ENCODE assay signal across 13 cellular contexts in the genomic region with DNA sequence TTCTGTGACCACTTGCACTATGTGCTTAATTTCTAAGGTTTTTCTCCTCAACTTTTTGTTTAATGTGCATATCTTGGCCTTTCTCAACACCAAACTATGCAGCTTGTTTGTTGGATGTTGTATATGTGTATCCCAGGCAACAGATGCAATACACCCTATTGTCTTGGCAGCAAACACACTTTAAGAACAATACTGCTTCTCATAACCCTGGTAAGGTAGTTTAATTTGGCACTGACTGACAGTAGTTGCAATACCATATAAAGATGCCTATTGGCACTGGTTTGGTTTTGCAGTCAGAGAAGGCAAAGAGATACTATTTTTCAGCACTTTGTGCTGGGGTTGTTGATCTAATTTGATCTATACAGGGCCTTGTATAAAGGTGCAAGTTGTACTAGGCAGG.
A peak's percentile ranks its signal among the peaks of the same experiment; 100 is the strongest.
DNase-seq lines count a peak whose midpoint lies in the region; ATAC-seq and TF ChIP-seq lines count a peak whose summit lies in the region.
"Had no signal": no experiment of that assay in that cellular context is flagged by ENCODE, and none has a peak within 500 bp of the region (broad histone marks: within the 10 kb centered on the region; RNA-seq: fewer than 3 reads in every experiment).

No MANE protein-coding gene starts in this region.

- peaks cover 0 to 19% (median 0%) of the 10 kb centered on the region in 4 donors for H3K4me1 ChIP-seq in transverse colon
- H3K4me1 ChIP-seq: BE2C had no signal

- no peaks in the 10 kb centered on the region for H3K36me3 ChIP-seq in transverse colon
- H3K36me3 ChIP-seq: BE2C had no signal

- no peak for ATAC-seq in HG02678 (IDR thresholded peaks at IDR 0.05; ENCODE audit: unreplicated experiment)

- H3K27me3 ChIP-seq in transverse colon = no peaks in the 10 kb centered on the region
- H3K27me3 ChIP-seq: BE2C had no signal

- intact Hi-C loops in transverse colon (cut with DNase I; ENCODE audit: low total_unique reads) = no loop called here

- TF ChIP-seq EP300 in Ishikawa (IDR thresholded peaks at IDR 0.05; ENCODE audit: borderline replicate concordance) = no peak
- no peak for TF ChIP-seq EP300 in transverse colon (IDR thresholded peaks at IDR 0.05; ENCODE audit: low read depth)

- TF ChIP-seq RAD21 in Ishikawa (IDR thresholded peaks at IDR 0.05; ENCODE audit: low read depth) = no peak

- no peaks in the 10 kb centered on the region for H3K4me1 Mint-ChIP-seq in activated naive CD8-positive, alpha-beta T cell treated with anti-CD3 and anti-CD28 coated beads for 36 hours

- no peaks in the 10 kb centered on the region for H3K9me3 Mint-ChIP-seq in activated naive CD8-positive, alpha-beta T cell treated with anti-CD3 and anti-CD28 coated beads for 36 hours
- H3K9me3 Mint-ChIP-seq: stimulated activated naive CD8-positive, alpha-beta T cell treated with anti-CD3 and anti-CD28 coated beads, Interleukin-15, Interleukin-2, amounts not matched to agents 100 ng/mL and 50 ng/mL, for 24 hours had no signal

- H3K27ac ChIP-seq in VCaP = peak overlapping the region; percentile 88
- no peak overlapping the region for H3K27ac ChIP-seq in transverse colon

- no peaks in the 10 kb centered on the region for H3K27me3 Mint-ChIP-seq in activated naive CD8-positive, alpha-beta T cell treated with anti-CD3 and anti-CD28 coated beads for 36 hours
- H3K27me3 Mint-ChIP-seq: activated naive CD8-positive, alpha-beta T cell; stimulated activated naive CD8-positive, alpha-beta T cell treated with anti-CD3 and anti-CD28 coated beads, Interleukin-15, Interleukin-2, amounts not matched to agents 100 ng/mL and 50 ng/mL, for 24 hours had no signal

- no peaks in the 10 kb centered on the region for H3K36me3 Mint-ChIP-seq in activated naive CD8-positive, alpha-beta T cell treated with anti-CD3 and anti-CD28 coated beads for 36 hours
- H3K36me3 Mint-ChIP-seq: activated naive CD8-positive, alpha-beta T cell had no signal

- no peak overlapping the region for H3K27ac Mint-ChIP-seq in activated naive CD8-positive, alpha-beta T cell treated with anti-CD3 and anti-CD28 coated beads for 36 hours
- H3K27ac Mint-ChIP-seq: activated naive CD8-positive, alpha-beta T cell; stimulated activated naive CD8-positive, alpha-beta T cell treated with anti-CD3 and anti-CD28 coated beads, Interleukin-15, Interleukin-2, amounts not matched to agents 100 ng/mL and 50 ng/mL, for 24 hours had no signal

- no peak overlapping the region for H3K4me3 Mint-ChIP-seq in activated naive CD8-positive, alpha-beta T cell treated with anti-CD3 and anti-CD28 coated beads for 36 hours
- H3K4me3 Mint-ChIP-seq: activated naive CD8-positive, alpha-beta T cell; stimulated activated naive CD8-positive, alpha-beta T cell treated with anti-CD3 and anti-CD28 coated beads, Interleukin-15, Interleukin-2, amounts not matched to agents 100 ng/mL and 50 ng/mL, for 24 hours had no signal

- no peak for TF ChIP-seq POLR2A in transverse colon (IDR thresholded peaks at IDR 0.05)

- H3K9me3 ChIP-seq in transverse colon = no peaks in the 10 kb centered on the region
- H3K9me3 ChIP-seq: BE2C had no signal

- TF ChIP-seq CTCF in VCaP (conservative IDR thresholded peaks at IDR 0.05) (no peak), transverse colon (IDR thresholded peaks at IDR 0.05) (no peak)

- in situ Hi-C loops in transverse colon (cut with MboI; ENCODE audit: low pct_ligation_motif_present in 1 of 4, low pct_unique_long_range_greater_than_20kb in 1 of 4, low sequenced_read_pairs in 3 of 4) = no loop called here

- no peak overlapping the region for H3K4me3 ChIP-seq in transverse colon

- DNase-seq in AG08395 (ENCODE audit: low spot score) (peak; percentile 13), fibroblast of peridontal ligament (ENCODE audit: extremely low read depth) (peak; percentile 52), transverse colon (no peak)
- DNase-seq in activated naive CD4-positive, alpha-beta T cell treated with Interleukin-2 at 50 U/mL for 16 hours = no peak
- no peak for DNase-seq in activated naive CD8-positive, alpha-beta T cell treated with anti-CD3 and anti-CD28 coated beads for 36 hours
- DNase-seq: BE2C, GOT3, NCI-H524 had no signal

TF ChIP-seq in Ishikawa, 13 proteins besides CTCF, POLR2A, EP300 and RAD21:
- TF ChIP-seq CEBPB (IDR thresholded peaks at IDR 0.05) (no peak), NFIC (IDR thresholded peaks at IDR 0.05) (peak; percentile 29; the same call in 1 of the 2 replicates)
- TF ChIP-seq, protein P1, sequence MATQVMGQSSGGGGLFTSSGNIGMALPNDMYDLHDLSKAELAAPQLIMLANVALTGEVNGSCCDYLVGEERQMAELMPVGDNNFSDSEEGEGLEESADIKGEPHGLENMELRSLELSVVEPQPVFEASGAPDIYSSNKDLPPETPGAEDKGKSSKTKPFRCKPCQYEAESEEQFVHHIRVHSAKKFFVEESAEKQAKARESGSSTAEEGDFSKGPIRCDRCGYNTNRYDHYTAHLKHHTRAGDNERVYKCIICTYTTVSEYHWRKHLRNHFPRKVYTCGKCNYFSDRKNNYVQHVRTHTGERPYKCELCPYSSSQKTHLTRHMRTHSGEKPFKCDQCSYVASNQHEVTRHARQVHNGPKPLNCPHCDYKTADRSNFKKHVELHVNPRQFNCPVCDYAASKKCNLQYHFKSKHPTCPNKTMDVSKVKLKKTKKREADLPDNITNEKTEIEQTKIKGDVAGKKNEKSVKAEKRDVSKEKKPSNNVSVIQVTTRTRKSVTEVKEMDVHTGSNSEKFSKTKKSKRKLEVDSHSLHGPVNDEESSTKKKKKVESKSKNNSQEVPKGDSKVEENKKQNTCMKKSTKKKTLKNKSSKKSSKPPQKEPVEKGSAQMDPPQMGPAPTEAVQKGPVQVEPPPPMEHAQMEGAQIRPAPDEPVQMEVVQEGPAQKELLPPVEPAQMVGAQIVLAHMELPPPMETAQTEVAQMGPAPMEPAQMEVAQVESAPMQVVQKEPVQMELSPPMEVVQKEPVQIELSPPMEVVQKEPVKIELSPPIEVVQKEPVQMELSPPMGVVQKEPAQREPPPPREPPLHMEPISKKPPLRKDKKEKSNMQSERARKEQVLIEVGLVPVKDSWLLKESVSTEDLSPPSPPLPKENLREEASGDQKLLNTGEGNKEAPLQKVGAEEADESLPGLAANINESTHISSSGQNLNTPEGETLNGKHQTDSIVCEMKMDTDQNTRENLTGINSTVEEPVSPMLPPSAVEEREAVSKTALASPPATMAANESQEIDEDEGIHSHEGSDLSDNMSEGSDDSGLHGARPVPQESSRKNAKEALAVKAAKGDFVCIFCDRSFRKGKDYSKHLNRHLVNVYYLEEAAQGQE (IDR thresholded peaks at IDR 0.05; ENCODE audit: low read depth) = no peak

Comparison
In these comparisons a context has a peak if more than half of its experiments do, and no peak if none do; other contexts are left out.
1. DNase-seq: peak in AG08395 (single experiment) and fibroblast of peridontal ligament (single experiment); none in activated naive CD4-positive, alpha-beta T cell treated with Interleukin-2 at 50 U/mL for 16 hours (single experiment), activated naive CD8-positive, alpha-beta T cell treated with anti-CD3 and anti-CD28 coated beads for 36 hours (single experiment) and transverse colon (single experiment).